ENCODE assay signal across 31 cellular contexts in the genomic region with DNA sequence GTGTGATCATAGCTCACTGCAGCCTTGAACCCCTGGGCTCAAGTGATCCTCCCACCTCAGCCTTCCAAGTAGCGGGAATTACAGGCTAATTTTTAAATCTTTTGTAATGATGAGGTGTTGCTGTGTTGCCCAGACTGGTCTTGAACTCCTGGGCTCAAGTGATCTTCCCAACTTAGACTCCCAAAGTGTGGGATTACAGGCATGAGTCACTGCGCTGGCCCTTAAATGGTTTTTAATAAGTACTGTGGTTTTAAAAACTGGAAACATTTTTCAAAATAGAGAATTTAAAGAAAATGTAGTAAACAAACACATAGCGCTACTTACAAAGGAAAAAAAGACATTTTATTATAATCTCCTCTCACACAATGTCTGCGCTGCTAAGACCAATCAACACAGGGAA. TPM values are rescaled to one million over a fixed set of nuclear protein-coding genes. Genes with fewer than 3 reads are reported as not detected.
"Had no signal": no experiment of that assay in that cellular context is flagged by ENCODE, and none has a peak within 500 bp of the region (broad histone marks: within the 10 kb centered on the region; RNA-seq: fewer than 3 reads in every experiment).

No MANE protein-coding gene starts in this region.

- H3K4me2 ChIP-seq: SK-N-SH had no signal

- H3K27ac ChIP-seq: ascending aorta, body of pancreas, SJCRH30, WERI-Rb-1 had no signal

- H3K9me3 ChIP-seq: ascending aorta, body of pancreas, SJCRH30, SK-N-SH had no signal

- H3K27me3 ChIP-seq: ascending aorta, body of pancreas, SJCRH30 had no signal

- ATAC-seq: activated CD4-positive, alpha-beta T cell treated with anti-CD3 and anti-CD28 coated beads for 36 hours; activated CD8-positive, alpha-beta T cell treated with anti-CD3 and anti-CD28 coated beads for 36 hours; activated T-cell treated with anti-CD3 and anti-CD28 coated beads, Interleukin-2, amount 50 U/mL, for 72 hours; body of pancreas; Panc1 had no signal

- H3K4me3 ChIP-seq: ascending aorta, body of pancreas, SJCRH30 had no signal

- H3K9ac ChIP-seq: SK-N-SH had no signal

- H3K36me3 ChIP-seq: ascending aorta, SJCRH30, WERI-Rb-1 had no signal

- DNase-seq: activated CD4-positive, alpha-beta T cell treated with anti-CD3 and anti-CD28 coated beads for 36 hours; activated CD4-positive, alpha-beta T cell treated with anti-CD3 and anti-CD28 coated beads, Interleukin-2, amount 50 U/mL, for 1 hour; activated CD8-positive, alpha-beta memory T cell treated with anti-CD3 and anti-CD28 coated beads, Interleukin-2, amount 50 U/mL, for 4 hours; activated CD8-positive, alpha-beta T cell treated with anti-CD3 and anti-CD28 coated beads for 36 hours; activated gamma-delta T cell treated with Interleukin-2 at 50 U/mL for 16 hours; activated naive CD4-positive, alpha-beta T cell treated with anti-CD3 and anti-CD28 coated beads, Interleukin-2, amount 10 ng/mL, durations not matched to agents 7 days and 5 days; activated naive CD8-positive, alpha-beta T cell treated with anti-CD3 and anti-CD28 coated beads for 36 hours; activated T-cell treated with anti-CD3 and anti-CD28 coated beads, Interleukin-2, amount 50 U/mL, for 72 hours; body of pancreas; central memory CD4-positive, alpha-beta T cell; NCI-H1092; NCI-H1417; NCI-H2029; NCI-H2107; NCI-H2171 treated with DMSO at 0.1 percent for 48 hours; NCI-H226; NCI-H526; NCI-H774; OCI-M1; Right ventricle myocardium superior; RPMI8226; SJCRH30; SK-N-SH; T-helper 1 cell; WERI-Rb-1 had no signal

RNA-seq across cellular contexts. Expression of a gene that starts 32.2 kb away (rescaled TPM):
- total RNA-seq: activated CD4-positive, alpha-beta T cell treated with anti-CD3 and anti-CD28 coated beads for 36 hours; activated CD8-positive, alpha-beta T cell treated with anti-CD3 and anti-CD28 coated beads for 36 hours; activated naive CD8-positive, alpha-beta T cell treated with anti-CD3 and anti-CD28 coated beads for 36 hours; activated T-cell treated with anti-CD3 and anti-CD28 coated beads, Interleukin-2, amount 50 U/mL, for 72 hours; activated T-helper 2 cell treated with anti-CD3 and anti-CD28 coated beads, Interferon-gamma antibody, Interleukin-2, Interleukin-4, amounts not matched to agents 10 μg/mL and 5 μg/mL and 100 μg/mL, durations not matched to agents 14 hours and 24 hours and 36 hours; ascending aorta; bronchial epithelial cell; NCI-H460; Right ventricle myocardium superior; SJCRH30; T-helper 2 cell treated with Interferon-gamma antibody and Interleukin-4, amounts not matched to agents 100 ng/mL and 5 ng/mL, for 36 hours had no signal
